Comparison of ENCODE assay signal across 8 cellular contexts in genomic region chr13:99322297-99323103, GRCh38. TPM values are rescaled to one million over a fixed set of nuclear protein-coding genes. Genes with fewer than 3 reads are reported as not detected.
DNase-seq lines count a peak whose midpoint lies in the region; ATAC-seq lines count a peak whose summit lies in the region.

No MANE protein-coding gene starts in this region.

- H3K4me3 ChIP-seq in GM08714 (ENCODE audit: low read length), result peak overlapping the region; percentile 30; the same call in 1 of the 2 replicates

- intact Hi-C loops in activated T-helper 1 cell treated with anti-CD3 and anti-CD28 coated beads, Interleukin-12 subunit alpha, Interleukin-12 subunit beta, Interleukin-2, Interleukin-4 antibody, amounts not matched to agents 30 ng/mL and 10 ng/mL and 1 ng/mL, durations not matched to agents 14 hours and 24 hours and 36 hours (cut with micrococcal nuclease), result loop anchor here (1.0 to 5.0 kb wide), 16 partner anchors 8 to 1070 kb away; partner anchors contain the start of gene CLYBL

- peak; percentile 73 for ATAC-seq in GM21526 (IDR thresholded peaks at IDR 0.05; ENCODE audit: low FRiP score, unreplicated experiment)

- H3K4me1 Mint-ChIP-seq in activated T-helper 1 cell treated with anti-CD3 and anti-CD28 coated beads, Interleukin-12 subunit alpha, Interleukin-12 subunit beta, Interleukin-2, Interleukin-4 antibody, amounts not matched to agents 30 ng/mL and 10 ng/mL and 1 ng/mL, durations not matched to agents 14 hours and 24 hours and 36 hours (ENCODE audit: low read depth), result peaks cover 68% of the 10 kb centered on the region
- H3K4me1 Mint-ChIP-seq in immature natural killer cell, result peaks cover 21 to 52% of the 10 kb centered on the region in 2 donors

- H3K9me3 Mint-ChIP-seq in activated T-helper 1 cell treated with anti-CD3 and anti-CD28 coated beads, Interleukin-12 subunit alpha, Interleukin-12 subunit beta, Interleukin-2, Interleukin-4 antibody, amounts not matched to agents 30 ng/mL and 10 ng/mL and 1 ng/mL, durations not matched to agents 14 hours and 24 hours and 36 hours, result peaks cover 3% of the 10 kb centered on the region
- no peaks in the 10 kb centered on the region for H3K9me3 Mint-ChIP-seq in immature natural killer cell

- DNase-seq in HT1080 (ENCODE audit: low read depth) (peak; percentile 89), immature natural killer cell (no peak), NCI-H526 treated with DMSO at 0.1 percent for 48 hours (lab: John Stamatoyannopoulos, UW) (no peak), islet precursor cell (no peak), NCI-H1694 (lab: John Stamatoyannopoulos, UW) (no peak)
- no peak for DNase-seq in activated T-helper 1 cell treated with anti-CD3 and anti-CD28 coated beads, Interleukin-12 subunit alpha, Interleukin-12 subunit beta, Interleukin-2, Interleukin-4 antibody, amounts not matched to agents 30 ng/mL and 10 ng/mL and 1 ng/mL, durations not matched to agents 14 hours and 24 hours and 36 hours (ENCODE audit: low spot score)

- H3K36me3 Mint-ChIP-seq in activated T-helper 1 cell treated with anti-CD3 and anti-CD28 coated beads, Interleukin-12 subunit alpha, Interleukin-12 subunit beta, Interleukin-2, Interleukin-4 antibody, amounts not matched to agents 30 ng/mL and 10 ng/mL and 1 ng/mL, durations not matched to agents 14 hours and 24 hours and 36 hours (ENCODE audit: low read depth), result peaks cover 30% of the 10 kb centered on the region
- H3K36me3 Mint-ChIP-seq in immature natural killer cell, result peaks cover 26 to 38% (median 27%) of the 10 kb centered on the region in 3 donors

- no peaks in the 10 kb centered on the region for H3K27me3 Mint-ChIP-seq in activated T-helper 1 cell treated with anti-CD3 and anti-CD28 coated beads, Interleukin-12 subunit alpha, Interleukin-12 subunit beta, Interleukin-2, Interleukin-4 antibody, amounts not matched to agents 30 ng/mL and 10 ng/mL and 1 ng/mL, durations not matched to agents 14 hours and 24 hours and 36 hours (ENCODE audit: insufficient read depth)
- peaks cover 0 to 2% (median 0%) of the 10 kb centered on the region in 3 donors for H3K27me3 Mint-ChIP-seq in immature natural killer cell (ENCODE audit: low read depth in 3 of 3)

- peak overlapping the region; percentile 96 for H3K27ac Mint-ChIP-seq in activated T-helper 1 cell treated with anti-CD3 and anti-CD28 coated beads, Interleukin-12 subunit alpha, Interleukin-12 subunit beta, Interleukin-2, Interleukin-4 antibody, amounts not matched to agents 30 ng/mL and 10 ng/mL and 1 ng/mL, durations not matched to agents 14 hours and 24 hours and 36 hours
- peak overlapping the region; percentile 38 to 87 (median 70) for H3K27ac Mint-ChIP-seq in immature natural killer cell

- peak overlapping the region; percentile 38 for H3K4me3 Mint-ChIP-seq in activated T-helper 1 cell treated with anti-CD3 and anti-CD28 coated beads, Interleukin-12 subunit alpha, Interleukin-12 subunit beta, Interleukin-2, Interleukin-4 antibody, amounts not matched to agents 30 ng/mL and 10 ng/mL and 1 ng/mL, durations not matched to agents 14 hours and 24 hours and 36 hours
- H3K4me3 Mint-ChIP-seq in immature natural killer cell, result peak overlapping the region in 3 of 5 donors; percentile 33 to 66 (median 43)

RNA-seq across cellular contexts. Expression of gene GPR183, which starts 15.3 kb away (rescaled TPM):
- not detected in 2 replicates for total RNA-seq in HT1080 (2014; rRNA removed; shearing (Covaris generic))
- not detected in 2 replicates for polyA plus RNA-seq in HT1080 (2015; cell fraction: cytosol; rRNA removed)
- polyA plus RNA-seq in HT1080 (2015; cell fraction: nucleus; rRNA removed), result 0.29 and 0.66 TPM in 2 replicates
- total RNA-seq in activated T-helper 1 cell treated with anti-CD3 and anti-CD28 coated beads, Interleukin-12 subunit alpha, Interleukin-12 subunit beta, Interleukin-2, Interleukin-4 antibody, amounts not matched to agents 30 ng/mL and 10 ng/mL and 1 ng/mL, durations not matched to agents 14 hours and 24 hours and 36 hours, result 22.6 and 23.6 TPM in 2 replicates
- polyA plus RNA-seq in immature natural killer cell, result 100 to 1,000 TPM in 1 of 3 donors, 10 to 100 TPM in 2; 63.2 to 154 (median 87.1) TPM

Comparison
In these comparisons a context has a peak if more than half of its experiments do, and no peak if none do; other contexts are left out.
1. RNA of gene GPR183, which starts 15.3 kb away (total RNA-seq): 22.6 to 23.6 TPM in activated T-helper 1 cell treated with anti-CD3 and anti-CD28 coated beads, Interleukin-12 subunit alpha, Interleukin-12 subunit beta, Interleukin-2, Interleukin-4 antibody, amounts not matched to agents 30 ng/mL and 10 ng/mL and 1 ng/mL, durations not matched to agents 14 hours and 24 hours and 36 hours; not detected in HT1080; every median in the first group is over 10 times any median in the second.